ENCODE assay signal across 1 cellular context in the genomic region with DNA sequence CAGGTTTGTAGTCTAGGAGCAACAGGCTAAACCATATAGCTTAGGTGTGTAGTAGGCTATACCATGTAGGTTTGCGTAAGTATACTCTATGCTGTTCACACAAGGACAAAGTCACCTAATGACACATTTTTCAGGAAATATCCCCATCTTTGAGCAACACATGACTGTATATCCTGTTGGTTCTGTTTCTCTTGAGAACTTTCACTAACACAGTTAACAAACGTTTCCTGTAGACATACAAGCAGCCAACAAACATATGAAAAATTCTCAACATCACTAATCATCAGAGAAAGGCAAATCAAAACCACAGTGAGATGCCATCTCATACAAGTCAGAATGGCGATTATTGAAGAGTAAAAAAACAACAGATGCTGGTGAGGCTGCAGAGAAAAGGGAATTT.
TF ChIP-seq lines count a peak whose summit lies in the region.

No MANE protein-coding gene starts in this region.

TF ChIP-seq in WTC11, 78 proteins besides CTCF, POLR2A, EP300 and RAD21 (continued from another document):
- TF ChIP-seq, protein P1, sequence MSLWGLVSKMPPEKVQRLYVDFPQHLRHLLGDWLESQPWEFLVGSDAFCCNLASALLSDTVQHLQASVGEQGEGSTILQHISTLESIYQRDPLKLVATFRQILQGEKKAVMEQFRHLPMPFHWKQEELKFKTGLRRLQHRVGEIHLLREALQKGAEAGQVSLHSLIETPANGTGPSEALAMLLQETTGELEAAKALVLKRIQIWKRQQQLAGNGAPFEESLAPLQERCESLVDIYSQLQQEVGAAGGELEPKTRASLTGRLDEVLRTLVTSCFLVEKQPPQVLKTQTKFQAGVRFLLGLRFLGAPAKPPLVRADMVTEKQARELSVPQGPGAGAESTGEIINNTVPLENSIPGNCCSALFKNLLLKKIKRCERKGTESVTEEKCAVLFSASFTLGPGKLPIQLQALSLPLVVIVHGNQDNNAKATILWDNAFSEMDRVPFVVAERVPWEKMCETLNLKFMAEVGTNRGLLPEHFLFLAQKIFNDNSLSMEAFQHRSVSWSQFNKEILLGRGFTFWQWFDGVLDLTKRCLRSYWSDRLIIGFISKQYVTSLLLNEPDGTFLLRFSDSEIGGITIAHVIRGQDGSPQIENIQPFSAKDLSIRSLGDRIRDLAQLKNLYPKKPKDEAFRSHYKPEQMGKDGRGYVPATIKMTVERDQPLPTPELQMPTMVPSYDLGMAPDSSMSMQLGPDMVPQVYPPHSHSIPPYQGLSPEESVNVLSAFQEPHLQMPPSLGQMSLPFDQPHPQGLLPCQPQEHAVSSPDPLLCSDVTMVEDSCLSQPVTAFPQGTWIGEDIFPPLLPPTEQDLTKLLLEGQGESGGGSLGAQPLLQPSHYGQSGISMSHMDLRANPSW (CRISPR knock-in tag; conservative IDR thresholded peaks at IDR 0.05; ENCODE audit: low read depth), result no peak
- TF ChIP-seq SMAD4 (CRISPR knock-in tag; IDR thresholded peaks at IDR 0.05), result no peak
- TF ChIP-seq NR1H2 (CRISPR knock-in tag; IDR thresholded peaks at IDR 0.05), result no peak
- no peak for TF ChIP-seq EMX1 (CRISPR knock-in tag; IDR thresholded peaks at IDR 0.05)
- TF ChIP-seq ZNF423 (CRISPR knock-in tag; IDR thresholded peaks at IDR 0.05), result no peak
- no peak for TF ChIP-seq JAZF1 (CRISPR knock-in tag; IDR thresholded peaks at IDR 0.05)
- TF ChIP-seq, protein P2, sequence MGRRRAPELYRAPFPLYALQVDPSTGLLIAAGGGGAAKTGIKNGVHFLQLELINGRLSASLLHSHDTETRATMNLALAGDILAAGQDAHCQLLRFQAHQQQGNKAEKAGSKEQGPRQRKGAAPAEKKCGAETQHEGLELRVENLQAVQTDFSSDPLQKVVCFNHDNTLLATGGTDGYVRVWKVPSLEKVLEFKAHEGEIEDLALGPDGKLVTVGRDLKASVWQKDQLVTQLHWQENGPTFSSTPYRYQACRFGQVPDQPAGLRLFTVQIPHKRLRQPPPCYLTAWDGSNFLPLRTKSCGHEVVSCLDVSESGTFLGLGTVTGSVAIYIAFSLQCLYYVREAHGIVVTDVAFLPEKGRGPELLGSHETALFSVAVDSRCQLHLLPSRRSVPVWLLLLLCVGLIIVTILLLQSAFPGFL (CRISPR knock-in tag; IDR thresholded peaks at IDR 0.05; ENCODE audit: borderline replicate concordance), result no peak
- TF ChIP-seq, protein P3, sequence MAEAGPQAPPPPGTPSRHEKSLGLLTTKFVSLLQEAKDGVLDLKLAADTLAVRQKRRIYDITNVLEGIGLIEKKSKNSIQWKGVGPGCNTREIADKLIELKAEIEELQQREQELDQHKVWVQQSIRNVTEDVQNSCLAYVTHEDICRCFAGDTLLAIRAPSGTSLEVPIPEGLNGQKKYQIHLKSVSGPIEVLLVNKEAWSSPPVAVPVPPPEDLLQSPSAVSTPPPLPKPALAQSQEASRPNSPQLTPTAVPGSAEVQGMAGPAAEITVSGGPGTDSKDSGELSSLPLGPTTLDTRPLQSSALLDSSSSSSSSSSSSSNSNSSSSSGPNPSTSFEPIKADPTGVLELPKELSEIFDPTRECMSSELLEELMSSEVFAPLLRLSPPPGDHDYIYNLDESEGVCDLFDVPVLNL (CRISPR knock-in tag; IDR thresholded peaks at IDR 0.05; ENCODE audit: borderline replicate concordance, low read depth), result no peak
- TF ChIP-seq NFE2L1 (CRISPR knock-in tag; IDR thresholded peaks at IDR 0.05), result no peak
- TF ChIP-seq, protein P4, sequence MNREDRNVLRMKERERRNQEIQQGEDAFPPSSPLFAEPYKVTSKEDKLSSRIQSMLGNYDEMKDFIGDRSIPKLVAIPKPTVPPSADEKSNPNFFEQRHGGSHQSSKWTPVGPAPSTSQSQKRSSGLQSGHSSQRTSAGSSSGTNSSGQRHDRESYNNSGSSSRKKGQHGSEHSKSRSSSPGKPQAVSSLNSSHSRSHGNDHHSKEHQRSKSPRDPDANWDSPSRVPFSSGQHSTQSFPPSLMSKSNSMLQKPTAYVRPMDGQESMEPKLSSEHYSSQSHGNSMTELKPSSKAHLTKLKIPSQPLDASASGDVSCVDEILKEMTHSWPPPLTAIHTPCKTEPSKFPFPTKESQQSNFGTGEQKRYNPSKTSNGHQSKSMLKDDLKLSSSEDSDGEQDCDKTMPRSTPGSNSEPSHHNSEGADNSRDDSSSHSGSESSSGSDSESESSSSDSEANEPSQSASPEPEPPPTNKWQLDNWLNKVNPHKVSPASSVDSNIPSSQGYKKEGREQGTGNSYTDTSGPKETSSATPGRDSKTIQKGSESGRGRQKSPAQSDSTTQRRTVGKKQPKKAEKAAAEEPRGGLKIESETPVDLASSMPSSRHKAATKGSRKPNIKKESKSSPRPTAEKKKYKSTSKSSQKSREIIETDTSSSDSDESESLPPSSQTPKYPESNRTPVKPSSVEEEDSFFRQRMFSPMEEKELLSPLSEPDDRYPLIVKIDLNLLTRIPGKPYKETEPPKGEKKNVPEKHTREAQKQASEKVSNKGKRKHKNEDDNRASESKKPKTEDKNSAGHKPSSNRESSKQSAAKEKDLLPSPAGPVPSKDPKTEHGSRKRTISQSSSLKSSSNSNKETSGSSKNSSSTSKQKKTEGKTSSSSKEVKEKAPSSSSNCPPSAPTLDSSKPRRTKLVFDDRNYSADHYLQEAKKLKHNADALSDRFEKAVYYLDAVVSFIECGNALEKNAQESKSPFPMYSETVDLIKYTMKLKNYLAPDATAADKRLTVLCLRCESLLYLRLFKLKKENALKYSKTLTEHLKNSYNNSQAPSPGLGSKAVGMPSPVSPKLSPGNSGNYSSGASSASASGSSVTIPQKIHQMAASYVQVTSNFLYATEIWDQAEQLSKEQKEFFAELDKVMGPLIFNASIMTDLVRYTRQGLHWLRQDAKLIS (CRISPR knock-in tag; IDR thresholded peaks at IDR 0.05; ENCODE audit: borderline replicate concordance), result no peak
- no peak for TF ChIP-seq HMGA2 (CRISPR knock-in tag; IDR thresholded peaks at IDR 0.05)
- no peak for TF ChIP-seq ESRRA (CRISPR knock-in tag; IDR thresholded peaks at IDR 0.05; ENCODE audit: borderline replicate concordance)
- no peak for TF ChIP-seq KAT7 (CRISPR knock-in tag; IDR thresholded peaks at IDR 0.05; ENCODE audit: borderline replicate concordance)
- TF ChIP-seq MXD4 (CRISPR knock-in tag; IDR thresholded peaks at IDR 0.05; ENCODE audit: borderline replicate concordance), result no peak
- TF ChIP-seq CREM (CRISPR knock-in tag; IDR thresholded peaks at IDR 0.05), result no peak
- TF ChIP-seq, protein P5, sequence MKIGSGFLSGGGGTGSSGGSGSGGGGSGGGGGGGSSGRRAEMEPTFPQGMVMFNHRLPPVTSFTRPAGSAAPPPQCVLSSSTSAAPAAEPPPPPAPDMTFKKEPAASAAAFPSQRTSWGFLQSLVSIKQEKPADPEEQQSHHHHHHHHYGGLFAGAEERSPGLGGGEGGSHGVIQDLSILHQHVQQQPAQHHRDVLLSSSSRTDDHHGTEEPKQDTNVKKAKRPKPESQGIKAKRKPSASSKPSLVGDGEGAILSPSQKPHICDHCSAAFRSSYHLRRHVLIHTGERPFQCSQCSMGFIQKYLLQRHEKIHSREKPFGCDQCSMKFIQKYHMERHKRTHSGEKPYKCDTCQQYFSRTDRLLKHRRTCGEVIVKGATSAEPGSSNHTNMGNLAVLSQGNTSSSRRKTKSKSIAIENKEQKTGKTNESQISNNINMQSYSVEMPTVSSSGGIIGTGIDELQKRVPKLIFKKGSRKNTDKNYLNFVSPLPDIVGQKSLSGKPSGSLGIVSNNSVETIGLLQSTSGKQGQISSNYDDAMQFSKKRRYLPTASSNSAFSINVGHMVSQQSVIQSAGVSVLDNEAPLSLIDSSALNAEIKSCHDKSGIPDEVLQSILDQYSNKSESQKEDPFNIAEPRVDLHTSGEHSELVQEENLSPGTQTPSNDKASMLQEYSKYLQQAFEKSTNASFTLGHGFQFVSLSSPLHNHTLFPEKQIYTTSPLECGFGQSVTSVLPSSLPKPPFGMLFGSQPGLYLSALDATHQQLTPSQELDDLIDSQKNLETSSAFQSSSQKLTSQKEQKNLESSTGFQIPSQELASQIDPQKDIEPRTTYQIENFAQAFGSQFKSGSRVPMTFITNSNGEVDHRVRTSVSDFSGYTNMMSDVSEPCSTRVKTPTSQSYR (CRISPR knock-in tag; IDR thresholded peaks at IDR 0.05), result no peak
- TF ChIP-seq JUN (CRISPR knock-in tag; IDR thresholded peaks at IDR 0.05), result no peak
- no peak for TF ChIP-seq RORB (CRISPR knock-in tag; IDR thresholded peaks at IDR 0.05)
